ENCODE assay signal across 1 cellular context in genomic region chr1:169594391-169594790, GRCh38.
A peak's percentile ranks its signal among the peaks of the same experiment; 100 is the strongest.
TF ChIP-seq lines count a peak whose summit lies in the region.

No MANE protein-coding gene starts in this region.

TF ChIP-seq in GM12878, 131 proteins besides CTCF, POLR2A, EP300 and RAD21 (continued from another document and continues in another):
- TF ChIP-seq E2F4 (IDR thresholded peaks at IDR 0.05; ENCODE audit: low read depth, low read length): no peak
- peak; percentile 25; the same call in 1 of the 2 replicates for TF ChIP-seq NR2F1 (conservative IDR thresholded peaks at IDR 0.05)
- no peak for TF ChIP-seq IRF5 (IDR thresholded peaks at IDR 0.05; ENCODE audit: borderline replicate concordance)
- no peak; the same call in 1 of the 2 replicates for TF ChIP-seq BACH1 (IDR thresholded peaks at IDR 0.05; ENCODE audit: borderline replicate concordance)
- no peak for TF ChIP-seq NRF1 (conservative IDR thresholded peaks at IDR 0.05; ENCODE audit: low read depth, low read length)
- no peak for TF ChIP-seq REST (IDR thresholded peaks at IDR 0.05; ENCODE audit: low read depth, low read length)
- peak; percentile 68; the same call in 1 of the 2 replicates for TF ChIP-seq FOXM1 (IDR thresholded peaks at IDR 0.05; ENCODE audit: low read depth, low read length)
- TF ChIP-seq YBX1 (IDR thresholded peaks at IDR 0.05): no peak
- no peak for TF ChIP-seq SUPT20H (IDR thresholded peaks at IDR 0.05; ENCODE audit: borderline replicate concordance, control insufficient read depth, low read depth, low read length)
- TF ChIP-seq EED (IDR thresholded peaks at IDR 0.05; ENCODE audit: low read depth): no peak
- no peak for TF ChIP-seq TARDBP (IDR thresholded peaks at IDR 0.05; ENCODE audit: borderline replicate concordance)
- TF ChIP-seq ZNF24 (IDR thresholded peaks at IDR 0.05): 0 out of 2 replicates have a peak, but pooled peaks have one; percentile 15
- no peak for TF ChIP-seq CREM (IDR thresholded peaks at IDR 0.05; ENCODE audit: low read depth)
- no peak for TF ChIP-seq ZNF687 (IDR thresholded peaks at IDR 0.05)
- TF ChIP-seq STAT1 (conservative IDR thresholded peaks at IDR 0.05): no peak
- TF ChIP-seq RCOR1 (conservative IDR thresholded peaks at IDR 0.05; ENCODE audit: low read depth, low read length): 0 out of 2 replicates have a peak, but pooled peaks have one; percentile 51
- no peak for TF ChIP-seq E2F8 (IDR thresholded peaks at IDR 0.05; ENCODE audit: low read depth, partially characterized antibody)
- no peak for TF ChIP-seq HDAC6 (IDR thresholded peaks at IDR 0.05; ENCODE audit: unreplicated experiment)
- no peak for TF ChIP-seq ASH2L (IDR thresholded peaks at IDR 0.05; ENCODE audit: borderline replicate concordance, low read depth)
- no peak for TF ChIP-seq POLR2AphosphoS5 (IDR thresholded peaks at IDR 0.05; ENCODE audit: low read length)
- TF ChIP-seq TAF1 (IDR thresholded peaks at IDR 0.05; ENCODE audit: borderline replicate concordance, low read depth, low read length): no peak
- peak; percentile 28 for TF ChIP-seq SKIL (IDR thresholded peaks at IDR 0.05; ENCODE audit: low read depth, poor library complexity, severe bottlenecking)
- TF ChIP-seq ZNF622 (IDR thresholded peaks at IDR 0.05): no peak
- peak; percentile 84 for TF ChIP-seq DPF2 (IDR thresholded peaks at IDR 0.05)
- no peak for TF ChIP-seq HDGF (IDR thresholded peaks at IDR 0.05)
- TF ChIP-seq RBBP5 (conservative IDR thresholded peaks at IDR 0.05): no peak
- TF ChIP-seq NFYA (IDR thresholded peaks at IDR 0.05; ENCODE audit: borderline replicate concordance, low read depth, low read length): no peak
- 0 out of 2 replicates have a peak, but pooled peaks have one; percentile 34 for TF ChIP-seq JUND (IDR thresholded peaks at IDR 0.05; ENCODE audit: low read depth, low read length)
- TF ChIP-seq E4F1 (IDR thresholded peaks at IDR 0.05; ENCODE audit: borderline replicate concordance, partially characterized antibody): no peak
- TF ChIP-seq BHLHE40 (IDR thresholded peaks at IDR 0.05; ENCODE audit: borderline replicate concordance in 1 of 2, low read depth in 2 of 2, low read length in 1 of 2): 0 out of 4 replicates have a peak, but pooled peaks have one; percentile 23 to 26
- TF ChIP-seq ZBTB4 (CRISPR knock-in tag; IDR thresholded peaks at IDR 0.05): no peak
- peak; percentile 26 for TF ChIP-seq RELA (IDR thresholded peaks at IDR 0.05; ENCODE audit: borderline replicate concordance, partially characterized antibody)
- no peak for TF ChIP-seq EZH2 (IDR thresholded peaks at IDR 0.05; ENCODE audit: borderline replicate concordance, control insufficient read depth, low read depth, low read length)
- no peak for TF ChIP-seq ESRRA (IDR thresholded peaks at IDR 0.05; ENCODE audit: low read length)
- TF ChIP-seq IKZF1 (conservative IDR thresholded peaks at IDR 0.05): peak; percentile 79
- TF ChIP-seq BMI1 (IDR thresholded peaks at IDR 0.05; ENCODE audit: borderline replicate concordance): peak; percentile 53; the same call in 1 of the 2 replicates
- peak; percentile 81; the same call in 1 of the 2 replicates for TF ChIP-seq ZNF217 (IDR thresholded peaks at IDR 0.05)
